Comparison of ENCODE assay signal across 12 cellular contexts in genomic region chr13:114027046-114027760, GRCh38. TPM values are rescaled to one million over a fixed set of nuclear protein-coding genes. Genes with fewer than 3 reads are reported as not detected.
DNase-seq lines count a peak whose midpoint lies in the region; ATAC-seq and TF ChIP-seq lines count a peak whose summit lies in the region.
"Had no signal": no experiment of that assay in that cellular context is flagged by ENCODE, and none has a peak within 500 bp of the region (broad histone marks: within the 10 kb centered on the region; RNA-seq: fewer than 3 reads in every experiment).

No MANE protein-coding gene starts in this region.

- no peak for TF ChIP-seq CTCF in WTC11 (IDR thresholded peaks at IDR 0.05)
- TF ChIP-seq CTCF in psoas muscle (IDR thresholded peaks at IDR 0.05): no peak

- H3K36me3 Mint-ChIP-seq in WTC11: peaks cover 12% of the 10 kb centered on the region

- no peak overlapping the region for H3K4me3 Mint-ChIP-seq in WTC11
- H3K4me3 Mint-ChIP-seq: T-cell had no signal

- no peaks in the 10 kb centered on the region for H3K27me3 Mint-ChIP-seq in WTC11 (ENCODE audit: low read depth)
- H3K27me3 Mint-ChIP-seq: T-cell had no signal

- CTCF ChIA-PET in WTC11 (lab: Charles Lee): no interaction called here

- H3K27ac Mint-ChIP-seq in WTC11: peak overlapping the region; percentile 57; the same call in 1 of the 2 replicates
- H3K27ac Mint-ChIP-seq: T-cell had no signal

- H3K9me3 Mint-ChIP-seq in WTC11: peaks cover 11% of the 10 kb centered on the region
- H3K9me3 Mint-ChIP-seq: T-cell had no signal

- H3K4me3 ChIP-seq in psoas muscle: no peak overlapping the region

- H3K9me3 ChIP-seq in psoas muscle: no peaks in the 10 kb centered on the region

- H3K4me1 Mint-ChIP-seq in WTC11: peaks cover 7% of the 10 kb centered on the region

- WGBS in psoas muscle, 3 donors: 56 to 66% (median 64%) methylated on average over 22 of the region's 22 CpGs

- intact Hi-C loops in psoas muscle (cut with DNase I): no loop called here

- POLR2A ChIA-PET in WTC11 (lab: Charles Lee): no interaction called here

- ATAC-seq in WTC11 (no peak), psoas muscle (peak in 2 of 4 donors; percentile 33 to 49), GM19397 (IDR thresholded peaks at IDR 0.05; ENCODE audit: unreplicated experiment) (no peak), GM19395 (IDR thresholded peaks at IDR 0.05; ENCODE audit: unreplicated experiment) (no peak)
- ATAC-seq: T-cell had no signal

- peak; percentile 62 for DNase-seq in EH (ENCODE audit: low read depth)
- DNase-seq in WTC11 (ENCODE audit: low spot score): no peak
- peak; percentile 82 for DNase-seq in fibroblast of peridontal ligament (ENCODE audit: extremely low read depth)
- DNase-seq in psoas muscle: peak; percentile 66 to 84
- no peak for DNase-seq in RKO (ENCODE audit: low spot score)
- DNase-seq in OCI-M2 (lab: John Stamatoyannopoulos, UW; ENCODE audit: unreplicated experiment): no peak
- DNase-seq: activated CD8-positive, alpha-beta memory T cell treated with anti-CD3 and anti-CD28 coated beads, Interleukin-2, amount 50 U/mL, for 4 hours; COR-L47; NCI-H774; T-cell had no signal

- peaks cover 0 to 34% of the 10 kb centered on the region in 2 donors for H3K36me3 ChIP-seq in psoas muscle (ENCODE audit: insufficient read depth in 1 of 2, low read depth in 1 of 2)

- no peak overlapping the region for H3K27ac ChIP-seq in psoas muscle

- H3K4me1 ChIP-seq in psoas muscle: peaks cover 13% of the 10 kb centered on the region

- no peaks in the 10 kb centered on the region for H3K27me3 ChIP-seq in psoas muscle (ENCODE audit: insufficient read depth in 3 of 3, low read length in 2 of 3)

TF ChIP-seq in WTC11, 78 proteins besides CTCF, POLR2A, EP300 and RAD21:
- TF ChIP-seq CREB1 (CRISPR knock-in tag; IDR thresholded peaks at IDR 0.05) (no peak), ZNF317 (CRISPR knock-in tag; IDR thresholded peaks at IDR 0.05; ENCODE audit: borderline replicate concordance, low read depth) (no peak), SMAD4 (CRISPR knock-in tag; IDR thresholded peaks at IDR 0.05) (no peak), MYBL2 (CRISPR knock-in tag; IDR thresholded peaks at IDR 0.05) (no peak), PREB (CRISPR knock-in tag; IDR thresholded peaks at IDR 0.05; ENCODE audit: borderline replicate concordance) (no peak), TP53 (CRISPR knock-in tag; IDR thresholded peaks at IDR 0.05) (no peak), KAT7 (CRISPR knock-in tag; IDR thresholded peaks at IDR 0.05; ENCODE audit: borderline replicate concordance) (no peak), NR2C2 (CRISPR knock-in tag; IDR thresholded peaks at IDR 0.05) (no peak), TEAD1 (CRISPR knock-in tag; IDR thresholded peaks at IDR 0.05) (no peak), JAZF1 (CRISPR knock-in tag; IDR thresholded peaks at IDR 0.05) (no peak), USF1 (CRISPR knock-in tag; IDR thresholded peaks at IDR 0.05) (no peak), ATF6 (CRISPR knock-in tag; IDR thresholded peaks at IDR 0.05) (no peak), ZNF121 (CRISPR knock-in tag; IDR thresholded peaks at IDR 0.05) (no peak)

RNA-seq across cellular contexts. Expression of gene C13orf46, which starts 53.3 kb away (rescaled TPM):
- total RNA-seq in WTC11 (2021) (0.27 to 0.50 TPM (median 0.37 TPM) in 3 replicates), psoas muscle (1 to 10 TPM in 1 of 4 donors, under 1 TPM in 3; 0.24 to 2.5 (median 0.73) TPM)
- under 1 TPM in 2 of 3 donors, not detected in 1; 0.14 to 0.53 TPM for polyA plus RNA-seq in psoas muscle

Comparison
In these comparisons a context has a peak if more than half of its experiments do, and no peak if none do; other contexts are left out.
1. DNase-seq: peak in EH (single experiment), fibroblast of peridontal ligament (single experiment) and psoas muscle (2 of 2); none in WTC11 (single experiment), RKO (single experiment) and OCI-M2 (single experiment).